In the genomic region with DNA sequence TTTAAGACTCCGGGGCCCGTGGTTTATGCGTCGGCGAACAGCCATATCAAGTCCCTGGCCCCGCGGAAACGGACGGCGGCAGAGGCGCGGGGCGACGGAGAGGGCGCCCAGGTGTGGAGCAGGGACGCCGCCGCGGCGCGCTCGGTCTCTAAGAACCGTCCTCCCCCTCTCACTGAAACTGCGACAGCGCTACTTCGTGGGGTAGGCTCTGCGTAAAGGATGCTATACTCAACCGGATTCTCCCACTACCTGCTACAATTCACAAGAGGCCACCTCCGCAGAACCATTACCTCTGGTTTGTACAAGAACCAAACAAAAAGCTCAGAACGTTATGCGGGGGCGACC, we compare ENCODE assay signal across 8 cellular contexts. TPM values are rescaled to one million over a fixed set of nuclear protein-coding genes. Genes with fewer than 3 reads are reported as not detected.
DNase-seq lines count a peak whose midpoint lies in the region; ATAC-seq and TF ChIP-seq lines count a peak whose summit lies in the region.

No MANE protein-coding gene starts in this region.

- TF ChIP-seq CTCF in adrenal gland (IDR thresholded peaks at IDR 0.05), result no peak

- 0 to 4% (median 0%) methylated on average over 9 to 32 of the region's 32 CpGs for WGBS in adrenal gland, 4 donors

- H3K36me3 ChIP-seq in adrenal gland (replicated peaks in 1 of 2) (peaks cover 0 to 11% of the 10 kb centered on the region in 2 donors), iPS-18a (ENCODE audit: control insufficient read depth, low read depth, low read length) (no peaks in the 10 kb centered on the region)

- H3K9ac ChIP-seq in iPS-18a (ENCODE audit: low read length), result peak overlapping the region; percentile 66

- intact Hi-C loops in adrenal gland (cut with DNase I), result loop anchor here in 1 of 2 donors (10.0 kb wide), 1 partner anchor 53 kb away; a partner anchor contains a TSS

- peak overlapping the region; percentile 55 to 94 (median 76) for H3K4me3 ChIP-seq in adrenal gland
- H3K4me3 ChIP-seq in iPS-18a (ENCODE audit: low read length), result peak overlapping the region; percentile 89
- H3K4me3 ChIP-seq in skin epidermis, result peak overlapping the region; percentile 65 to 99 (median 82)

- H3K4me1 ChIP-seq in adrenal gland (replicated peaks in 1 of 2) (peaks cover 6 to 10% of the 10 kb centered on the region in 2 donors), iPS-18a (ENCODE audit: control insufficient read depth, low read depth, low read length) (peaks cover 5% of the 10 kb centered on the region)

- TF ChIP-seq POLR2A in adrenal gland (IDR thresholded peaks at IDR 0.05), result no peak

- DNase-seq in Ammon's horn (ENCODE audit: low spot score) (peak; percentile 60), RPMI8226 (peak; percentile 72), adrenal gland (peak in 4 of 7 donors; percentile 39 to 47 (median 43)), GM19238 (ENCODE audit: insufficient read length, low spot score) (no peak)

- H3K27me3 ChIP-seq in adrenal gland, result no peaks in the 10 kb centered on the region
- H3K27me3 ChIP-seq in iPS-18a (ENCODE audit: control insufficient read depth, insufficient read depth, low read length), result peaks cover 6% of the 10 kb centered on the region

- H3K9me3 ChIP-seq in adrenal gland (replicated peaks in 1 of 3) (no peaks in the 10 kb centered on the region), iPS-18a (ENCODE audit: control insufficient read depth, low read depth, low read length) (no peaks in the 10 kb centered on the region)

- H3K27ac ChIP-seq in adrenal gland (peak overlapping the region in 4 of 5 donors; percentile 36 to 93 (median 86)), iPS-18a (ENCODE audit: low read length) (no peak overlapping the region), skin epidermis (peak overlapping the region in 20 of 21 experiments; percentile 48 to 96 (median 87))

- ATAC-seq in GM18867 (IDR thresholded peaks at IDR 0.05; ENCODE audit: unreplicated experiment), result peak; percentile 45
- peak; percentile 42 for ATAC-seq in HG03095 (IDR thresholded peaks at IDR 0.05; ENCODE audit: unreplicated experiment)

RNA-seq across cellular contexts. Expression of a gene that starts 0.4 kb away (rescaled TPM):
- 10 to 100 TPM; 14.7 to 46.5 (median 32.2) TPM for total RNA-seq in adrenal gland
- 100 to 1,000 TPM in 2 of 3 donors, 10 to 100 TPM in 1; 12.3 to 129 (median 104) TPM for polyA plus RNA-seq in adrenal gland

RNA-seq across cellular contexts. Expression of a gene that starts 37.5 kb away (rescaled TPM):
- 1,000 to 10,000 TPM in 3 of 8 donors, 100 to 1,000 TPM in 5; 521 to 2,312 (median 919) TPM for total RNA-seq in adrenal gland
- polyA plus RNA-seq in adrenal gland, result 100 to 1,000 TPM; 258 to 312 (median 292) TPM

RNA-seq across cellular contexts. Expression of a gene that starts 49.5 kb away (rescaled TPM):
- total RNA-seq in adrenal gland, result 100 to 1,000 TPM in 7 of 8 donors, 10 to 100 TPM in 1; 91.9 to 192 (median 162) TPM
- polyA plus RNA-seq in adrenal gland, result 100 to 1,000 TPM in 1 of 3 donors, 10 to 100 TPM in 2; 80.9 to 127 (median 87.0) TPM

RNA-seq across cellular contexts. Expression of a gene that starts 51.5 kb away (rescaled TPM):
- 100 to 1,000 TPM in 7 of 8 donors, 10 to 100 TPM in 1; 93.3 to 242 (median 223) TPM for total RNA-seq in adrenal gland
- 100 to 1,000 TPM in 2 of 3 donors, 10 to 100 TPM in 1; 80.5 to 192 (median 122) TPM for polyA plus RNA-seq in adrenal gland
